ENCODE assay signal across 14 cellular contexts in genomic region chr11:128238521-128239222, GRCh38.
DNase-seq lines count a peak whose midpoint lies in the region; ATAC-seq, FAIRE-seq and TF ChIP-seq lines count a peak whose summit lies in the region.
"Had no signal": no experiment of that assay in that cellular context is flagged by ENCODE, and none has a peak within 500 bp of the region (broad histone marks: within the 10 kb centered on the region; RNA-seq: fewer than 3 reads in every experiment).

No MANE protein-coding gene starts in this region.

- peak; percentile 53 for ATAC-seq in HG03196 (IDR thresholded peaks at IDR 0.05; ENCODE audit: unreplicated experiment)
- ATAC-seq in activated CD8-positive, alpha-beta T cell treated with anti-CD3 and anti-CD28 coated beads for 36 hours: peak; percentile 93
- peak; percentile 88 for ATAC-seq in stimulated activated naive CD8-positive, alpha-beta T cell treated with anti-CD3 and anti-CD28 coated beads, Interleukin-15, Interleukin-2, amounts not matched to agents 100 U/mL and 50 U/mL, for 24 hours

- TF ChIP-seq POLR2A in sigmoid colon (IDR thresholded peaks at IDR 0.05): no peak

- in situ Hi-C loops in KBM-7 (cut with MboI; ENCODE audit: low pct_unique_long_range_greater_than_20kb, low sequenced_read_pairs): no loop called here

- H3K9me3 ChIP-seq in kidney (ENCODE audit: control insufficient read depth in 1 of 2, low read length in 2 of 2) (no peaks in the 10 kb centered on the region), sigmoid colon (no peaks in the 10 kb centered on the region)
- H3K9me3 ChIP-seq: Peyer's patch had no signal

- TF ChIP-seq EP300 in sigmoid colon (IDR thresholded peaks at IDR 0.05): no peak

- H3K9me3 Mint-ChIP-seq in activated T-cell treated with anti-CD3 and anti-CD28 coated beads, Interleukin-2, amount 50 U/mL, for 24 hours: no peaks in the 10 kb centered on the region
- peaks cover 2% of the 10 kb centered on the region for H3K9me3 Mint-ChIP-seq in activated CD8-positive, alpha-beta T cell treated with anti-CD3 and anti-CD28 coated beads for 36 hours

- intact Hi-C loops in activated CD8-positive, alpha-beta T cell treated with anti-CD3 and anti-CD28 coated beads for 36 hours (cut with micrococcal nuclease): no loop called here
- intact Hi-C loops in kidney (cut with DNase I) (no loop called here), sigmoid colon (cut with DNase I) (no loop called here)

- TF ChIP-seq CTCF in activated CD8-positive, alpha-beta T cell treated with anti-CD3 and anti-CD28 coated beads for 36 hours (IDR thresholded peaks at IDR 0.05): no peak
- TF ChIP-seq CTCF in kidney (IDR thresholded peaks at IDR 0.05; ENCODE audit: borderline replicate concordance, extremely low read depth, insufficient read depth) (no peak), sigmoid colon (IDR thresholded peaks at IDR 0.05) (no peak)

- DNase-seq in activated T-cell treated with anti-CD3 and anti-CD28 coated beads, Interleukin-2, amount 50 U/mL, for 24 hours: no peak
- DNase-seq in activated T-cell treated with anti-CD3 and anti-CD28 coated beads, Interleukin-2, amount 50 U/mL, for 48 hours: no peak
- DNase-seq in activated CD8-positive, alpha-beta T cell treated with anti-CD3 and anti-CD28 coated beads for 36 hours: no peak
- DNase-seq in stimulated activated naive CD8-positive, alpha-beta T cell treated with anti-CD3 and anti-CD28 coated beads, Interleukin-15, Interleukin-2, amounts not matched to agents 100 U/mL and 50 U/mL, for 24 hours: no peak
- DNase-seq in kidney (no peak), KBM-7 (no peak), sigmoid colon (no peak)
- DNase-seq: activated CD4-positive, CD25-positive, alpha-beta regulatory T cell treated with anti-CD3 and anti-CD28 coated beads, Interleukin-2, amount 50 U/mL, for 72 hours; GDM1; NCI-H1092 treated with DMSO at 0.1 percent for 48 hours; Peyer's patch had no signal

- peaks cover 48% of the 10 kb centered on the region for H3K4me1 Mint-ChIP-seq in activated T-cell treated with anti-CD3 and anti-CD28 coated beads, Interleukin-2, amount 50 U/mL, for 24 hours (ENCODE audit: low read depth)
- peaks cover 38% of the 10 kb centered on the region for H3K4me1 Mint-ChIP-seq in activated CD8-positive, alpha-beta T cell treated with anti-CD3 and anti-CD28 coated beads for 36 hours (ENCODE audit: low read depth)

- no peaks in the 10 kb centered on the region for H3K27me3 ChIP-seq in sigmoid colon
- H3K27me3 ChIP-seq: Peyer's patch had no signal

- no peaks in the 10 kb centered on the region for H3K36me3 Mint-ChIP-seq in activated T-cell treated with anti-CD3 and anti-CD28 coated beads, Interleukin-2, amount 50 U/mL, for 24 hours (ENCODE audit: low read depth)
- no peaks in the 10 kb centered on the region for H3K36me3 Mint-ChIP-seq in activated CD8-positive, alpha-beta T cell treated with anti-CD3 and anti-CD28 coated beads for 36 hours (ENCODE audit: low read depth)

- H3K27me3 Mint-ChIP-seq in activated T-cell treated with anti-CD3 and anti-CD28 coated beads, Interleukin-2, amount 50 U/mL, for 24 hours: no peaks in the 10 kb centered on the region
- H3K27me3 Mint-ChIP-seq in activated CD8-positive, alpha-beta T cell treated with anti-CD3 and anti-CD28 coated beads for 36 hours: no peaks in the 10 kb centered on the region

- peak overlapping the region; percentile 63 for H3K4me3 Mint-ChIP-seq in activated T-cell treated with anti-CD3 and anti-CD28 coated beads, Interleukin-2, amount 50 U/mL, for 24 hours
- H3K4me3 Mint-ChIP-seq in activated CD8-positive, alpha-beta T cell treated with anti-CD3 and anti-CD28 coated beads for 36 hours: peak overlapping the region; percentile 63

- H3K4me3 ChIP-seq in kidney (ENCODE audit: low read length in 2 of 2) (no peak overlapping the region), sigmoid colon (no peak overlapping the region)
- H3K4me3 ChIP-seq: Peyer's patch had no signal

- POLR2A ChIA-PET in activated CD8-positive, alpha-beta T cell treated with anti-CD3 and anti-CD28 coated beads for 36 hours (lab: Charles Lee): interaction anchor here (0.6 to 1.4 kb wide), 4 partner anchors 12 to 268 kb away, joined by 3 to 8 read pairs (median 4); no protein-coding TSS in a partner anchor

- CTCF ChIA-PET in activated CD8-positive, alpha-beta T cell treated with anti-CD3 and anti-CD28 coated beads for 36 hours (lab: Charles Lee): interaction anchor here (0.6 to 2.4 kb wide), 4 partner anchors 40 to 392 kb away, joined by 3 to 9 read pairs (median 4); no protein-coding TSS in a partner anchor

- H3K27ac Mint-ChIP-seq in activated T-cell treated with anti-CD3 and anti-CD28 coated beads, Interleukin-2, amount 50 U/mL, for 24 hours: peak overlapping the region; percentile 94
- H3K27ac Mint-ChIP-seq in activated CD8-positive, alpha-beta T cell treated with anti-CD3 and anti-CD28 coated beads for 36 hours: peak overlapping the region; percentile 91

- 4 to 12% methylated on average over 1 of the region's 1 CpG for WGBS in sigmoid colon, 2 donors

- H3K27ac ChIP-seq in kidney (ENCODE audit: low read depth in 2 of 2, low read length in 2 of 2) (no peak overlapping the region), sigmoid colon (no peak overlapping the region)
- H3K27ac ChIP-seq: parathyroid adenoma, Peyer's patch had no signal

- peaks cover 0 to 3% of the 10 kb centered on the region in 2 donors for H3K4me1 ChIP-seq in kidney (ENCODE audit: control insufficient read depth in 1 of 2, insufficient read depth in 1 of 2, low read depth in 1 of 2, low read length in 2 of 2)
- H3K4me1 ChIP-seq in sigmoid colon: peaks cover 0 to 26% (median 22%) of the 10 kb centered on the region in 4 donors
- H3K4me1 ChIP-seq: Peyer's patch had no signal

- H3K36me3 ChIP-seq in kidney (ENCODE audit: control insufficient read depth in 1 of 2, insufficient read depth in 2 of 2, low read length in 2 of 2) (no peaks in the 10 kb centered on the region), sigmoid colon (no peaks in the 10 kb centered on the region)
- H3K36me3 ChIP-seq: Peyer's patch had no signal

- no peak for FAIRE-seq in kidney (lab: Jason Lieb, UNC)
- FAIRE-seq: keratinocyte had no signal

- H3K9ac ChIP-seq in kidney (ENCODE audit: low read length in 2 of 2): no peak overlapping the region
- H3K9ac ChIP-seq: parathyroid adenoma had no signal
